Comparison of ENCODE assay signal across 8 cellular contexts in the genomic region with DNA sequence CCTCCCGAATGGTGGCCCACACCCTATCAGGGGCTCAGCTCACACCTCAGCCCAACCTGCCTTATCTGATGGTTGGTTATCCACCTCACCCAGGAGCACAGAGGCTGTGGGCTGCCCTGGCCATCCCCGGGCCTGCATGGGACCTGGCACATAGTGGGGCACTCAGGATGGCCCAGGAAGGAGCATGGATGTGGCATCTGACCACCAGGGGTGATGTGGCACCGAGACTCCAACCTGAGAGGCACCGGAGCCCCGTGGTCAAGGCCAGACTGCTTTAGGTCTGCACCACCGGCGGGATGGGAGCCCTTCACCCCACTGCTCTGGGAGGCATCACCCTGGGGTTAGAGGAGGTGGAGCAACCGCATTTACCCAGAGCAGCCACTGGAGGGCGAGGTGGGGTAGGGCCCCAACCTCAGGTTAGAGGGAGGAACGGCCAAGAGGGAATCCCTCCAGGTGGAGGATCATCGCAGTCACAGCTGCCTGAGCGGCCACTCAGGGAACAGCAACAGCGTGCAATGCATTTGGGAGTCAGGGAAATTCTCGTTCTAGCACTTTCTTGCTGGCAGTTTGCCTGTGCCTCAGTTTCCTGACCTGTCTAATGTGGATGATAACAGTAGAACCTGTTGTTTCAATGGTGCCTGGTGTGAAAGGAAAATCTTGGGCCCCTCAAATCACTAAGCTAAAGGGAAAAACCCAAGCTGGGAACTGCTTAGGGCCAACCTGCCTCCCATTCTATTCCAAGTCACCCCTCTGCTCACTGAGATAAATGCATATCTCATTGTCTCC. TPM values are rescaled to one million over a fixed set of nuclear protein-coding genes. Genes with fewer than 3 reads are reported as not detected.
DNase-seq lines count a peak whose midpoint lies in the region; ATAC-seq and TF ChIP-seq lines count a peak whose summit lies in the region.

No MANE protein-coding gene starts in this region.

- no peaks in the 10 kb centered on the region for H3K27me3 ChIP-seq in hepatocyte

- peak; percentile 34 for TF ChIP-seq CTCF in hepatocyte (IDR thresholded peaks at IDR 0.05; ENCODE audit: poor library complexity)

- no peaks in the 10 kb centered on the region for H3K9me3 ChIP-seq in hepatocyte (ENCODE audit: low read depth)

- H3K36me3 Mint-ChIP-seq in activated naive CD4-positive, alpha-beta T cell treated with anti-CD3 and anti-CD28 coated beads, Interleukin-2, amount 50 U/mL, for 72 hours = peaks cover 0 to 19% of the 10 kb centered on the region in 2 donors

- no peak overlapping the region for H3K27ac ChIP-seq in hepatocyte

- H3K9me3 Mint-ChIP-seq in activated naive CD4-positive, alpha-beta T cell treated with anti-CD3 and anti-CD28 coated beads, Interleukin-2, amount 50 U/mL, for 72 hours = peaks cover 0 to 8% of the 10 kb centered on the region in 2 donors

- H3K4me1 ChIP-seq in hepatocyte (ENCODE audit: insufficient read depth) = peaks cover 4% of the 10 kb centered on the region

- no peak overlapping the region for H3K27ac Mint-ChIP-seq in activated naive CD4-positive, alpha-beta T cell treated with anti-CD3 and anti-CD28 coated beads, Interleukin-2, amount 50 U/mL, for 72 hours

- no peak overlapping the region for H3K4me3 ChIP-seq in hepatocyte

- ATAC-seq in activated naive CD4-positive, alpha-beta T cell treated with anti-CD3 and anti-CD28 coated beads, Interleukin-2, amount 50 U/mL, for 72 hours = peak; percentile 83 to 85
- ATAC-seq in GM21528 (IDR thresholded peaks at IDR 0.05; ENCODE audit: low FRiP score, unreplicated experiment) (no peak), GM21576 (IDR thresholded peaks at IDR 0.05; ENCODE audit: unreplicated experiment) (no peak)

- H3K4me2 ChIP-seq in hepatocyte = no peak overlapping the region

- no peaks in the 10 kb centered on the region for H4K20me1 ChIP-seq in hepatocyte (ENCODE audit: insufficient read depth, poor library complexity, severe bottlenecking)

- H3K9me2 ChIP-seq in hepatocyte (replicated peaks; ENCODE audit: insufficient read depth) = no peaks in the 10 kb centered on the region

- no peak overlapping the region for H2AFZ ChIP-seq in hepatocyte

- WGBS in hepatocyte (ENCODE audit: low lambda C conversion rate, missing lambda C conversion rate) = 75% methylated on average over 14 of the region's 14 CpGs

- peak; percentile 3 to 22 for DNase-seq in activated CD4-positive, alpha-beta T cell treated with anti-CD3 and anti-CD28 coated beads for 24 hours (ENCODE audit: low read depth in 2 of 2)
- DNase-seq in activated CD4-positive, alpha-beta T cell treated with anti-CD3 and anti-CD28 coated beads for 1 hour = no peak
- peak; percentile 63 for DNase-seq in NCI-H69 (lab: John Stamatoyannopoulos, UW)
- DNase-seq in activated naive CD4-positive, alpha-beta T cell treated with anti-CD3 and anti-CD28 coated beads, Interleukin-2, amount 50 U/mL, for 72 hours (ENCODE audit: low spot score in 2 of 2) = peak; percentile 55 to 63
- DNase-seq in hepatocyte (ENCODE audit: low spot score) = peak; percentile 42
- peak; percentile 9 to 12 for DNase-seq in stimulated activated CD4-positive, alpha-beta T cell treated with anti-CD3 and anti-CD28 coated beads, Interleukin-1b, Interleukin-23, amount 100 ng/mL, for 4 hours (ENCODE audit: low read depth in 2 of 2)

- no peaks in the 10 kb centered on the region for H3K36me3 ChIP-seq in hepatocyte (replicated peaks; ENCODE audit: insufficient read depth, low read depth)

- H3K79me2 ChIP-seq in hepatocyte = no peaks in the 10 kb centered on the region

RNA-seq across cellular contexts. Expression of gene CARS1, which starts 52.9 kb away (rescaled TPM):
- 10 to 100 TPM; 86.2 to 87.2 TPM for total RNA-seq in activated naive CD4-positive, alpha-beta T cell treated with anti-CD3 and anti-CD28 coated beads, Interleukin-2, amount 50 U/mL, for 72 hours
- total RNA-seq in hepatocyte = 35.5 and 44.1 TPM in 2 replicates
- polyA plus RNA-seq in hepatocyte = 41.8 and 42.0 TPM in 2 replicates

RNA-seq across cellular contexts. Expression of gene OSBPL5, which starts 55.0 kb away (rescaled TPM):
- 10 to 100 TPM in 1 of 2 donors, 1 to 10 TPM in 1; 1.2 to 20.0 TPM for total RNA-seq in activated naive CD4-positive, alpha-beta T cell treated with anti-CD3 and anti-CD28 coated beads, Interleukin-2, amount 50 U/mL, for 72 hours
- 8.7 and 9.0 TPM in 2 replicates for total RNA-seq in hepatocyte
- polyA plus RNA-seq in hepatocyte = 9.8 and 12.5 TPM in 2 replicates

Comparison
In these comparisons a context has a peak if more than half of its experiments do, and no peak if none do; other contexts are left out.
1. ATAC-seq: peak in activated naive CD4-positive, alpha-beta T cell treated with anti-CD3 and anti-CD28 coated beads, Interleukin-2, amount 50 U/mL, for 72 hours (2 of 2); none in GM21528 (single experiment) and GM21576 (single experiment).